ENCODE assay signal across 1 cellular context in genomic region chr10:3781458-3782098, GRCh38.
TF ChIP-seq lines count a peak whose summit lies in the region.

No MANE protein-coding gene starts in this region.

TF ChIP-seq in HepG2, 621 proteins besides CTCF, POLR2A, EP300 and RAD21 (continued from another document and continues in another):
- TF ChIP-seq PRDM15 (CRISPR knock-in tag; IDR thresholded peaks at IDR 0.05) (no peak), ZNF678 (CRISPR knock-in tag; IDR thresholded peaks at IDR 0.05) (no peak), EED (CRISPR knock-in tag; IDR thresholded peaks at IDR 0.05) (no peak), ZNF414 (CRISPR knock-in tag; IDR thresholded peaks at IDR 0.05) (no peak; the same call in 1 of the 2 replicates), BCLAF1 (IDR thresholded peaks at IDR 0.05) (no peak), MXD3 (CRISPR knock-in tag; IDR thresholded peaks at IDR 0.05) (no peak), RXRB (CRISPR knock-in tag; IDR thresholded peaks at IDR 0.05; ENCODE audit: borderline replicate concordance) (0 out of 2 replicates have a peak, but pooled peaks have one; percentile 34), MED8 (CRISPR knock-in tag; IDR thresholded peaks at IDR 0.05; ENCODE audit: insufficient replicate concordance) (no peak), GFI1 (CRISPR knock-in tag; IDR thresholded peaks at IDR 0.05; ENCODE audit: borderline replicate concordance) (0 out of 2 replicates have a peak, but pooled peaks have one; percentile 16), REL (CRISPR knock-in tag; conservative IDR thresholded peaks at IDR 0.05) (no peak), RBM39 (IDR thresholded peaks at IDR 0.05; ENCODE audit: low read depth, low read length, poor library complexity, severe bottlenecking) (peak; percentile 89), SNAPC4 (CRISPR knock-in tag; IDR thresholded peaks at IDR 0.05) (no peak), PCBP2 (optimal IDR thresholded peaks at IDR 0.05; ENCODE audit: low read depth, low read length, poor library complexity, severe bottlenecking) (peak; percentile 64), ARNT2 (CRISPR knock-in tag; IDR thresholded peaks at IDR 0.05; ENCODE audit: low read depth) (no peak), CC2D1A (CRISPR knock-in tag; IDR thresholded peaks at IDR 0.05) (no peak), GZF1 (CRISPR knock-in tag; IDR thresholded peaks at IDR 0.05) (no peak), CBX1 (IDR thresholded peaks at IDR 0.05; ENCODE audit: low read depth) (no peak), ZFP41 (CRISPR knock-in tag; IDR thresholded peaks at IDR 0.05; ENCODE audit: borderline replicate concordance) (no peak), PATZ1 (CRISPR knock-in tag; IDR thresholded peaks at IDR 0.05) (no peak), HNF4A (CRISPR knock-in tag; IDR thresholded peaks at IDR 0.05) (no peak), ZNF574 (CRISPR knock-in tag; IDR thresholded peaks at IDR 0.05) (peak; percentile 38), SALL1 (CRISPR knock-in tag; IDR thresholded peaks at IDR 0.05) (peak; percentile 45), ZNF788 (CRISPR knock-in tag; IDR thresholded peaks at IDR 0.05; ENCODE audit: borderline replicate concordance) (no peak), MTA1 (CRISPR knock-in tag; IDR thresholded peaks at IDR 0.05; ENCODE audit: borderline replicate concordance) (0 out of 2 replicates have a peak, but pooled peaks have one; percentile 28), ZSCAN20 (CRISPR knock-in tag; IDR thresholded peaks at IDR 0.05; ENCODE audit: borderline replicate concordance) (no peak), SMARCE1 (IDR thresholded peaks at IDR 0.05; ENCODE audit: borderline replicate concordance) (no peak), ZNF563 (CRISPR knock-in tag; IDR thresholded peaks at IDR 0.05) (no peak), FIP1L1 (IDR thresholded peaks at IDR 0.05; ENCODE audit: borderline replicate concordance, insufficient read depth, low read depth, low read length) (no peak), HMGA1 (CRISPR knock-in tag; conservative IDR thresholded peaks at IDR 0.05) (no peak), YY1 (IDR thresholded peaks at IDR 0.05; ENCODE audit: insufficient read depth, insufficient replicate concordance, low read depth, low read length) (no peak), RBFOX2 (IDR thresholded peaks at IDR 0.05; ENCODE audit: low read depth, low read length) (peak; percentile 87), ZNF597 (CRISPR knock-in tag; IDR thresholded peaks at IDR 0.05) (no peak), ZNF12 (CRISPR knock-in tag; IDR thresholded peaks at IDR 0.05) (no peak), TEAD3 (CRISPR knock-in tag; optimal IDR thresholded peaks at IDR 0.05; ENCODE audit: borderline replicate concordance) (no peak), ZNF75D (CRISPR knock-in tag; IDR thresholded peaks at IDR 0.05; ENCODE audit: borderline replicate concordance) (no peak), ZBTB38 (CRISPR knock-in tag; IDR thresholded peaks at IDR 0.05) (peak; percentile 95), IKZF4 (CRISPR knock-in tag; IDR thresholded peaks at IDR 0.05; ENCODE audit: borderline replicate concordance, low read depth, not compliant biosample characterization) (no peak), MNT (IDR thresholded peaks at IDR 0.05) (no peak), ZMAT3 (CRISPR knock-in tag; conservative IDR thresholded peaks at IDR 0.05) (0 out of 2 replicates have a peak, but pooled peaks have one; percentile 55), TBX2 (CRISPR knock-in tag; IDR thresholded peaks at IDR 0.05; ENCODE audit: borderline replicate concordance) (0 out of 2 replicates have a peak, but pooled peaks have one; percentile 22), ZMYM2 (CRISPR knock-in tag; IDR thresholded peaks at IDR 0.05) (no peak)
